Comparison of ENCODE assay signal across 20 cellular contexts in the genomic region with DNA sequence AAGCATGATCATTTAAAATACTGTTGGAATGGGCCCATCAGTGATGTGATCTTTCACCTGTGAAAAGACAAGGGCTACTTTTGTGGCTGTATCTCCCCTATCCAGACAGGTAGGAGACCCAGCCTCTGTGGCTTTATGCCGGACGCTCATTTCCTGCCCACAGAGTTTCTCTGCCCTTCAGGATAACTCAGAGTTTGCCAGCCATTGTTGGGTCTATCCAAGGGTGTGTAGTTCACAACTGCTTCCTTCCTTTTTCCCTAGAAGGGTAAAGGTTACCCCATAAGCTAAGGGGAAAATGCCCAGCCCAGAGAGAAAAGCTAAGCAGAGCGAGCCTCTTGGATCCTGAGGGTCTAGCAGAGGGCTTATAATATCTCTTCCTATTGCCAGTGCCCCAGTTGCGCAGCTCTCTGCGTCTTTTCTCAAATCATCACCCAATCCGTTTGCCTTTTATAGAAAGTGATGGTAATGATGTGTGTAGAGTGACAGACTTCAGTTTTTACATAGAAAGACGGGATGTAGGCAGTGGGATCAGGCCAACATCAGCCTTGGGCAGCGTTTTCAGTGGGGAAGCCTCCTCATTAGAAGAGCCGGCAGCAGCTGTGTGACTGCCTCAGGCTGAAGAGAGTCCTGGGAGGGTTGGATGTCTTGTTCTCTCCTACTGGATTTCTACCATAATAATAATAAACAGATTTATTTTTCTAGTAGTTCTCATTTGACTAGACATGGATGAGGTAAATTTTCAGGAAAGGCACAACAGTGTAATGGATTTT.
"Had no signal": no experiment of that assay in that cellular context is flagged by ENCODE, and none has a peak within 500 bp of the region (broad histone marks: within the 10 kb centered on the region; RNA-seq: fewer than 3 reads in every experiment).

No MANE protein-coding gene starts in this region.

- H3K36me3 ChIP-seq: prostate gland had no signal

- H3K4me2 ChIP-seq: hepatocyte, smooth muscle cell had no signal

- H3K4me3 ChIP-seq: body of pancreas, hepatocyte, prostate gland, right lobe of liver, smooth muscle cell had no signal

- H3K9me3 ChIP-seq: body of pancreas, prostate gland, right lobe of liver had no signal

- H3K79me2 ChIP-seq: hepatocyte had no signal

- FAIRE-seq: colon, TTC549 had no signal

- H3K27ac ChIP-seq: body of pancreas, hepatocyte, prostate gland, right lobe of liver had no signal

- H2AFZ ChIP-seq: hepatocyte had no signal

- H3K4me1 ChIP-seq: body of pancreas, prostate gland, right lobe of liver had no signal

- DNase-seq: activated CD4-positive, alpha-beta memory T cell treated with anti-CD3 and anti-CD28 coated beads, Interleukin-2, amount 10 ng/mL, durations not matched to agents 7 days and 5 days; activated CD4-positive, alpha-beta T cell treated with anti-CD3 and anti-CD28 coated beads for 48 hours; activated CD4-positive, CD25-positive, alpha-beta regulatory T cell; activated naive CD4-positive, alpha-beta T cell treated with Interleukin-2 at 50 U/mL for 16 hours; activated naive CD8-positive, alpha-beta T cell treated with anti-CD3 and anti-CD28 coated beads, Interleukin-2, amount 10 ng/mL, durations not matched to agents 7 days and 5 days; activated T-cell treated with anti-CD3 and anti-CD28 coated beads, Interleukin-2, amount 50 U/mL, for 1 hour; amygdala; body of pancreas; central memory CD4-positive, alpha-beta T cell; left colon; right lobe of liver; stimulated activated CD4-positive, alpha-beta T cell treated with anti-CD3 and anti-CD28 coated beads, Interleukin-4, amount 100 ng/mL, for 1 hour; stimulated activated naive CD8-positive, alpha-beta T cell treated with anti-CD3 and anti-CD28 coated beads, Interleukin-15, amount 100 ng/mL, for 72 hours; SW 1271; T-helper 2 cell had no signal

- ATAC-seq: body of pancreas; left colon; stimulated activated naive CD8-positive, alpha-beta T cell treated with anti-CD3 and anti-CD28 coated beads, Interleukin-15, amount 100 ng/mL, for 72 hours had no signal

- H3K27me3 ChIP-seq: body of pancreas, hepatocyte, right lobe of liver had no signal
